In genomic region chr7:152399344-152399743, GRCh38 we compare ENCODE assay signal across 1 cellular context.
A peak's percentile ranks its signal among the peaks of the same experiment; 100 is the strongest.
TF ChIP-seq lines count a peak whose summit lies in the region.

No MANE protein-coding gene starts in this region.

TF ChIP-seq in H1, 55 proteins besides CTCF, POLR2A, EP300 and RAD21:
- TF ChIP-seq CHD7 (IDR thresholded peaks at IDR 0.05; ENCODE audit: insufficient replicate concordance, low read length) (peak; percentile 64), RFX5 (IDR thresholded peaks at IDR 0.05; ENCODE audit: borderline replicate concordance, low read depth, low read length) (no peak)
TF ChIP-seq in H1: peak in this region for 1.
